ENCODE assay signal across 31 cellular contexts in the genomic region with DNA sequence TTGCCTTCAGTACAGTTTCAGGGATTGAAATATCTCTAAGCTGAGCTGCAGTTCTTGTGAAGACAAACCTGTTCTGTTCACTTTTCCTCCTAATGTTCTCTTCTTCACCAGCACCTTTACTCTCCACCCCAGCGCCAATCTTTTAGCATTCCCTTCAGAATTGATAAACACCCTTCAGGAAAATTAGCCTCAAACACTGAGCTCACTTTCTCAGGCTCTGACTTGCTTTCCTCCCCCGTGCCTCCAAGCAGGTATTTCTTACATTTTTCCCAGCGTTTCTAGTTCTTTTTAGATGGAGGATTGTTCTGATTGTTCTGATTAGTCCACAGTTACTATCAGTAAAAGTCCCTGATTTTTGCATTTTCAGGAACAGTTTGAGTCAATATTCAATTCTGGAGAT.
"Had no signal": no experiment of that assay in that cellular context is flagged by ENCODE, and none has a peak within 500 bp of the region (broad histone marks: within the 10 kb centered on the region; RNA-seq: fewer than 3 reads in every experiment).

No MANE protein-coding gene starts in this region.

- H3K4me3 Mint-ChIP-seq: activated CD4-positive, alpha-beta memory T cell treated with anti-CD3 and anti-CD28 coated beads for 36 hours; activated CD4-positive, alpha-beta T cell treated with anti-CD3 and anti-CD28 coated beads for 36 hours; activated CD4-positive, alpha-beta T cell treated with anti-CD3 and anti-CD28 coated beads, Interleukin-2, amount 10 ng/mL, durations not matched to agents 24 days and 14 days; activated CD8-positive, alpha-beta memory T cell treated with anti-CD3 and anti-CD28 coated beads, Interleukin-2, amount 10 ng/mL, durations not matched to agents 7 days and 5 days; activated CD8-positive, alpha-beta T cell treated with anti-CD3 and anti-CD28 coated beads, Interleukin-2, amount 10 ng/mL, durations not matched to agents 7 days and 5 days; activated naive CD4-positive, alpha-beta T cell treated with anti-CD3 and anti-CD28 coated beads for 36 hours; activated naive CD4-positive, alpha-beta T cell treated with anti-CD3 and anti-CD28 coated beads, Interleukin-2, amount 50 U/mL, for 24 hours; activated naive CD8-positive, alpha-beta T cell treated with anti-CD3 and anti-CD28 coated beads for 36 hours; activated naive CD8-positive, alpha-beta T cell treated with anti-CD3 and anti-CD28 coated beads, Interleukin-2, amount 50 U/mL, for 24 hours; activated T-helper 1 cell treated with anti-CD3 and anti-CD28 coated beads, Interleukin-12 subunit alpha, Interleukin-12 subunit beta, Interleukin-2, Interleukin-4 antibody, amounts not matched to agents 30 ng/mL and 10 ng/mL and 1 ng/mL, durations not matched to agents 14 hours and 24 hours and 36 hours had no signal

- DNase-seq: activated CD4-positive, alpha-beta memory T cell treated with anti-CD3 and anti-CD28 coated beads for 36 hours; activated CD4-positive, alpha-beta T cell treated with anti-CD3 and anti-CD28 coated beads for 36 hours; activated CD4-positive, alpha-beta T cell treated with anti-CD3 and anti-CD28 coated beads, Interleukin-2, amount 10 ng/mL, durations not matched to agents 24 days and 14 days; activated CD4-positive, CD25-positive, alpha-beta regulatory T cell; activated CD4-positive, CD25-positive, alpha-beta regulatory T cell treated with anti-CD3 and anti-CD28 coated beads, Interleukin-2, amount 50 U/mL, for 72 hours; activated CD8-positive, alpha-beta memory T cell treated with anti-CD3 and anti-CD28 coated beads, Interleukin-2, amount 10 ng/mL, durations not matched to agents 7 days and 5 days; activated CD8-positive, alpha-beta memory T cell treated with anti-CD3 and anti-CD28 coated beads, Interleukin-2, amount 50 U/mL, for 4 hours; activated CD8-positive, alpha-beta T cell treated with anti-CD3 and anti-CD28 coated beads, Interleukin-2, amount 10 ng/mL, durations not matched to agents 7 days and 5 days; activated effector memory CD4-positive, alpha-beta T cell treated with anti-CD3 and anti-CD28 coated beads, Interleukin-2, amount 50 U/mL, for 16 hours; activated naive CD4-positive, alpha-beta T cell treated with anti-CD3 and anti-CD28 coated beads for 36 hours; activated naive CD8-positive, alpha-beta T cell treated with anti-CD3 and anti-CD28 coated beads for 36 hours; activated naive CD8-positive, alpha-beta T cell treated with anti-CD3 and anti-CD28 coated beads, Interleukin-2, amount 50 U/mL, for 24 hours; activated T-cell treated with anti-CD3 and anti-CD28 coated beads, Interleukin-2, amount 50 U/mL, for 1 hour; activated T-cell treated with anti-CD3 and anti-CD28 coated beads, Interleukin-2, amount 50 U/mL, for 48 hours; adrenal gland; amygdala; aorta; body of pancreas; central memory CD4-positive, alpha-beta T cell; cerebellar nuclear complex; colonic mucosa; effector CD8-positive, alpha-beta T cell; foreskin fibroblast; glutamatergic neuron; heart left ventricle; T-helper 2 cell had no signal

- H3K27me3 Mint-ChIP-seq: activated CD4-positive, alpha-beta memory T cell treated with anti-CD3 and anti-CD28 coated beads for 36 hours; activated CD4-positive, alpha-beta T cell treated with anti-CD3 and anti-CD28 coated beads for 36 hours; activated naive CD4-positive, alpha-beta T cell treated with anti-CD3 and anti-CD28 coated beads, Interleukin-2, amount 50 U/mL, for 24 hours; activated naive CD8-positive, alpha-beta T cell treated with anti-CD3 and anti-CD28 coated beads for 36 hours; activated naive CD8-positive, alpha-beta T cell treated with anti-CD3 and anti-CD28 coated beads, Interleukin-2, amount 50 U/mL, for 24 hours had no signal

- H3K9me3 Mint-ChIP-seq: activated CD4-positive, alpha-beta memory T cell treated with anti-CD3 and anti-CD28 coated beads for 36 hours; activated CD4-positive, alpha-beta T cell treated with anti-CD3 and anti-CD28 coated beads, Interleukin-2, amount 10 ng/mL, durations not matched to agents 24 days and 14 days; activated naive CD4-positive, alpha-beta T cell treated with anti-CD3 and anti-CD28 coated beads, Interleukin-2, amount 50 U/mL, for 24 hours; activated naive CD8-positive, alpha-beta T cell treated with anti-CD3 and anti-CD28 coated beads for 36 hours; activated naive CD8-positive, alpha-beta T cell treated with anti-CD3 and anti-CD28 coated beads, Interleukin-2, amount 50 U/mL, for 24 hours; activated T-helper 1 cell treated with anti-CD3 and anti-CD28 coated beads, Interleukin-12 subunit alpha, Interleukin-12 subunit beta, Interleukin-2, Interleukin-4 antibody, amounts not matched to agents 30 ng/mL and 10 ng/mL and 1 ng/mL, durations not matched to agents 14 hours and 24 hours and 36 hours; activated T-helper 2 cell treated with anti-CD3 and anti-CD28 coated beads, Interferon-gamma antibody, Interleukin-2, Interleukin-4, amounts not matched to agents 10 μg/mL and 5 μg/mL and 100 μg/mL, durations not matched to agents 14 hours and 24 hours and 36 hours had no signal

- H3K27ac ChIP-seq: adrenal gland, body of pancreas, cardiac muscle cell, colonic mucosa, heart left ventricle had no signal

- H3K4me1 ChIP-seq: colonic mucosa had no signal

- H3K36me3 ChIP-seq: adrenal gland, cardiac muscle cell, colonic mucosa, heart left ventricle had no signal

- ATAC-seq: activated CD4-positive, alpha-beta T cell treated with anti-CD3 and anti-CD28 coated beads for 36 hours; activated CD8-positive, alpha-beta memory T cell treated with anti-CD3 and anti-CD28 coated beads, Interleukin-2, amount 10 ng/mL, durations not matched to agents 7 days and 5 days; activated CD8-positive, alpha-beta T cell treated with anti-CD3 and anti-CD28 coated beads, Interleukin-2, amount 10 ng/mL, durations not matched to agents 7 days and 5 days; activated naive CD8-positive, alpha-beta T cell treated with anti-CD3 and anti-CD28 coated beads, Interleukin-2, amount 50 U/mL, for 24 hours; body of pancreas; esophagus mucosa; heart left ventricle had no signal

- H3K36me3 Mint-ChIP-seq: activated CD4-positive, alpha-beta memory T cell treated with anti-CD3 and anti-CD28 coated beads for 36 hours had no signal

- H3K27ac Mint-ChIP-seq: activated CD4-positive, alpha-beta memory T cell treated with anti-CD3 and anti-CD28 coated beads for 36 hours; activated CD4-positive, alpha-beta T cell treated with anti-CD3 and anti-CD28 coated beads for 36 hours; activated CD4-positive, alpha-beta T cell treated with anti-CD3 and anti-CD28 coated beads, Interleukin-2, amount 10 ng/mL, durations not matched to agents 24 days and 14 days; activated CD8-positive, alpha-beta memory T cell treated with anti-CD3 and anti-CD28 coated beads, Interleukin-2, amount 10 ng/mL, durations not matched to agents 7 days and 5 days; activated CD8-positive, alpha-beta T cell treated with anti-CD3 and anti-CD28 coated beads, Interleukin-2, amount 10 ng/mL, durations not matched to agents 7 days and 5 days; activated naive CD4-positive, alpha-beta T cell treated with anti-CD3 and anti-CD28 coated beads for 36 hours; activated naive CD4-positive, alpha-beta T cell treated with anti-CD3 and anti-CD28 coated beads, Interleukin-2, amount 50 U/mL, for 24 hours; activated naive CD8-positive, alpha-beta T cell treated with anti-CD3 and anti-CD28 coated beads for 36 hours; activated naive CD8-positive, alpha-beta T cell treated with anti-CD3 and anti-CD28 coated beads, Interleukin-2, amount 50 U/mL, for 24 hours; activated T-helper 1 cell treated with anti-CD3 and anti-CD28 coated beads, Interleukin-12 subunit alpha, Interleukin-12 subunit beta, Interleukin-2, Interleukin-4 antibody, amounts not matched to agents 30 ng/mL and 10 ng/mL and 1 ng/mL, durations not matched to agents 14 hours and 24 hours and 36 hours; activated T-helper 2 cell treated with anti-CD3 and anti-CD28 coated beads, Interferon-gamma antibody, Interleukin-2, Interleukin-4, amounts not matched to agents 10 μg/mL and 5 μg/mL and 100 μg/mL, durations not matched to agents 14 hours and 24 hours and 36 hours had no signal

- H3K9me3 ChIP-seq: adrenal gland, colonic mucosa had no signal

- H3K27me3 ChIP-seq: adrenal gland, body of pancreas, cardiac muscle cell, heart left ventricle had no signal

- H3K4me3 ChIP-seq: adrenal gland, body of pancreas, cardiac muscle cell, colonic mucosa, heart left ventricle had no signal
